8 cellular contexts compared by ENCODE assay signal in genomic region chr11:119474682-119475596, GRCh38. TPM values are rescaled to one million over a fixed set of nuclear protein-coding genes. Genes with fewer than 3 reads are reported as not detected.
DNase-seq lines count a peak whose midpoint lies in the region; ATAC-seq and TF ChIP-seq lines count a peak whose summit lies in the region.

No MANE protein-coding gene starts in this region.

- peak overlapping the region in 14 of 59 donors; percentile 2 to 79 (median 50) for H3K27ac ChIP-seq in dorsolateral prefrontal cortex
- H3K27ac ChIP-seq in lower lobe of right lung: no peak overlapping the region

- intact Hi-C loops in dorsolateral prefrontal cortex (cut with DNase I) (loop anchor here (1.0 to 5.0 kb wide), 6 partner anchors 52 to 134 kb away; partner anchors contain the start of gene THY1 (in 1 of the 2)), lower lobe of right lung (cut with DNase I) (no loop called here)

- no peaks in the 10 kb centered on the region for H3K9me3 ChIP-seq in lower lobe of right lung

- no peaks in the 10 kb centered on the region for H3K4me1 ChIP-seq in lower lobe of right lung

- DNase-seq in AG09309 (ENCODE audit: low read depth) (no peak), NCI-H226 (peak; percentile 94), dorsolateral prefrontal cortex (peak; percentile 45 to 88 (median 76)), lower lobe of right lung (no peak)
- peak; percentile 30 to 38 for DNase-seq in activated CD4-positive, alpha-beta T cell treated with anti-CD3 and anti-CD28 coated beads, Interleukin-2, amount 50 U/mL, for 24 hours (ENCODE audit: low read depth in 1 of 2, low spot score in 1 of 2)
- peak; percentile 13 for DNase-seq in stimulated activated CD8-positive, alpha-beta memory T cell treated with anti-CD3 and anti-CD28 coated beads, Interleukin-12 subunit alpha, Interleukin-12 subunit beta, amount 100 ng/mL, for 1 hour (ENCODE audit: low read depth)

- no peaks in the 10 kb centered on the region for H3K27me3 ChIP-seq in dorsolateral prefrontal cortex
- peaks cover 12% of the 10 kb centered on the region for H3K27me3 ChIP-seq in lower lobe of right lung (ENCODE audit: low read depth)

- H3K4me3 ChIP-seq in AG09309 (ENCODE audit: control insufficient read depth, low read depth, low read length) (no peak overlapping the region), dorsolateral prefrontal cortex (no peak overlapping the region), lower lobe of right lung (no peak overlapping the region)

- no peaks in the 10 kb centered on the region for H3K36me3 ChIP-seq in lower lobe of right lung

- TF ChIP-seq CTCF in AG09309 (IDR thresholded peaks at IDR 0.05; ENCODE audit: control insufficient read depth, insufficient read depth, low read depth, low read length, missing control alignments): peak; percentile 98
- peak; percentile 85 to 99 (median 95) for TF ChIP-seq CTCF in dorsolateral prefrontal cortex (IDR thresholded peaks at IDR 0.05 in 54 of 56, conservative IDR thresholded peaks at IDR 0.05 in 2 of 56; ENCODE audit: low read depth in 1 of 56, partially characterized antibody in 56 of 56)
- peak; percentile 82 for TF ChIP-seq CTCF in lower lobe of right lung (IDR thresholded peaks at IDR 0.05)

- ATAC-seq in GM18867 (IDR thresholded peaks at IDR 0.05; ENCODE audit: unreplicated experiment) (peak; percentile 49), lower lobe of right lung (peak; percentile 50 to 68), GM21381 (IDR thresholded peaks at IDR 0.05; ENCODE audit: unreplicated experiment) (no peak)

RNA-seq across cellular contexts. Expression of gene THY1, which starts 52.0 kb away (rescaled TPM):
- 100 to 1,000 TPM; 161 to 881 (median 538) TPM for total RNA-seq in dorsolateral prefrontal cortex
- 7.5 TPM for total RNA-seq in lower lobe of right lung

Comparison
In these comparisons a context has a peak if more than half of its experiments do, and no peak if none do; other contexts are left out.
1. DNase-seq: peak in NCI-H226 (single experiment), activated CD4-positive, alpha-beta T cell treated with anti-CD3 and anti-CD28 coated beads, Interleukin-2, amount 50 U/mL, for 24 hours (2 of 2), dorsolateral prefrontal cortex (10 of 10) and stimulated activated CD8-positive, alpha-beta memory T cell treated with anti-CD3 and anti-CD28 coated beads, Interleukin-12 subunit alpha, Interleukin-12 subunit beta, amount 100 ng/mL, for 1 hour (single experiment); none in AG09309 (single experiment) and lower lobe of right lung (single experiment).
2. RNA of gene THY1, which starts 52.0 kb away (total RNA-seq): 161 to 881 TPM in dorsolateral prefrontal cortex; 7.5 TPM in lower lobe of right lung (single experiment); every median in the first group is over 10 times any median in the second.
3. Peak in every context shown above with its lines, with median percentiles within 50 percentile points of each other: CTCF ChIP-seq.